ENCODE assay signal across 35 cellular contexts in the genomic region with DNA sequence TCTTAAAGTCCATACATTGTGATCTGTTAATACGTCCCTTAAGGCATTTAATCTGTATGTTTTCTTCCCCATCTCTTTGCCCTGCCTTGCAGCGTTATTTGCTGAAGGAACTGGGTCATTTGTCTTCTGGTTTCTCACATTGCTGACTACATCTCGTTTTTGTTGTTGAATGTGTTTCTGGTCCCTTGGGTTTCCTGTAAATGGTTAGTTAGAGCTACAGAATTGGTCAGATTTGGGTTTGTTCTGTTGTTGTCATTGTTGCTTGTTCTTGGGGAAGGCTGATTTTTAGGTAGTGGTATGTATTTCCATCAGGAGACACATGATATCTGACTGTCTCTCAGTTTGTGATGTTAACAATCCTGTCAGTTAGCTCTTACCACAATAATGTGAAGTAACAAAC. TPM values are rescaled to one million over a fixed set of nuclear protein-coding genes. Genes with fewer than 3 reads are reported as not detected.
"Had no signal": no experiment of that assay in that cellular context is flagged by ENCODE, and none has a peak within 500 bp of the region (broad histone marks: within the 10 kb centered on the region; RNA-seq: fewer than 3 reads in every experiment).

No MANE protein-coding gene starts in this region.

- H3K9me3 Mint-ChIP-seq: activated B cell treated with CpG ODN at 0.5 μM for 24 hours; activated naive CD4-positive, alpha-beta T cell treated with anti-CD3 and anti-CD28 coated beads, Interleukin-2, amount 10 ng/mL, durations not matched to agents 7 days and 5 days; activated naive CD8-positive, alpha-beta T cell treated with anti-CD3 and anti-CD28 coated beads, Interleukin-2, amount 50 U/mL, for 24 hours; activated T-helper 1 cell treated with anti-CD3 and anti-CD28 coated beads, Interleukin-12 subunit alpha, Interleukin-12 subunit beta, Interleukin-2, Interleukin-4 antibody, amounts not matched to agents 30 ng/mL and 10 ng/mL and 1 ng/mL, durations not matched to agents 14 hours and 24 hours and 36 hours; brain had no signal

- ATAC-seq: activated naive CD8-positive, alpha-beta T cell treated with anti-CD3 and anti-CD28 coated beads, Interleukin-2, amount 50 U/mL, for 24 hours; Right ventricle myocardium inferior had no signal

- H3K27me3 Mint-ChIP-seq: activated B cell treated with CpG ODN at 0.5 μM for 24 hours; activated naive CD4-positive, alpha-beta T cell treated with anti-CD3 and anti-CD28 coated beads, Interleukin-2, amount 10 ng/mL, durations not matched to agents 7 days and 5 days; activated naive CD8-positive, alpha-beta T cell; activated naive CD8-positive, alpha-beta T cell treated with anti-CD3 and anti-CD28 coated beads, Interleukin-2, amount 50 U/mL, for 24 hours; brain had no signal

- H3K4me1 Mint-ChIP-seq: activated naive CD4-positive, alpha-beta T cell treated with anti-CD3 and anti-CD28 coated beads, Interleukin-2, amount 10 ng/mL, durations not matched to agents 7 days and 5 days; brain had no signal

- H3K27ac Mint-ChIP-seq: activated B cell treated with CpG ODN at 0.5 μM for 24 hours; activated naive CD4-positive, alpha-beta T cell treated with anti-CD3 and anti-CD28 coated beads, Interleukin-2, amount 10 ng/mL, durations not matched to agents 7 days and 5 days; activated naive CD8-positive, alpha-beta T cell; activated T-helper 1 cell treated with anti-CD3 and anti-CD28 coated beads, Interleukin-12 subunit alpha, Interleukin-12 subunit beta, Interleukin-2, Interleukin-4 antibody, amounts not matched to agents 30 ng/mL and 10 ng/mL and 1 ng/mL, durations not matched to agents 14 hours and 24 hours and 36 hours had no signal

- H3K4me3 Mint-ChIP-seq: activated B cell treated with CpG ODN at 0.5 μM for 24 hours; activated naive CD4-positive, alpha-beta T cell treated with anti-CD3 and anti-CD28 coated beads, Interleukin-2, amount 10 ng/mL, durations not matched to agents 7 days and 5 days; activated naive CD8-positive, alpha-beta T cell; activated naive CD8-positive, alpha-beta T cell treated with anti-CD3 and anti-CD28 coated beads, Interleukin-2, amount 50 U/mL, for 24 hours; activated T-helper 1 cell treated with anti-CD3 and anti-CD28 coated beads, Interleukin-12 subunit alpha, Interleukin-12 subunit beta, Interleukin-2, Interleukin-4 antibody, amounts not matched to agents 30 ng/mL and 10 ng/mL and 1 ng/mL, durations not matched to agents 14 hours and 24 hours and 36 hours; brain had no signal

- DNase-seq: activated B cell treated with CpG ODN at 0.5 μM for 24 hours; activated CD4-positive, alpha-beta T cell treated with anti-CD3 and anti-CD28 coated beads for 48 hours; activated CD4-positive, alpha-beta T cell treated with anti-CD3 and anti-CD28 coated beads, Interleukin-2, amount 50 U/mL, for 4 hours; activated CD4-positive, CD25-positive, alpha-beta regulatory T cell treated with anti-CD3 and anti-CD28 coated beads, Interleukin-2, amount 50 U/mL, for 72 hours; activated effector memory CD4-positive, alpha-beta T cell treated with Interleukin-2 at 50 U/mL for 16 hours; activated naive CD4-positive, alpha-beta T cell treated with anti-CD3 and anti-CD28 coated beads, Interleukin-2, amount 10 ng/mL, durations not matched to agents 7 days and 5 days; activated naive CD8-positive, alpha-beta T cell treated with anti-CD3 and anti-CD28 coated beads, Interleukin-2, amount 50 U/mL, for 24 hours; activated T-cell treated with anti-CD3 and anti-CD28 coated beads, Interleukin-2, amount 50 U/mL, for 1 hour; anterior cingulate cortex; caudate nucleus; cerebellar nuclear complex; MM.1S; MV-4-11; NCI-H1092; NCI-H1417; NCI-H146; NCI-H187; NCI-H2029 treated with DMSO at 0.1 percent for 48 hours; NCI-H2107; NCI-H2171; NCI-H510A; NCI-H526; NCI-H748 treated with DMSO at 0.1 percent for 48 hours; NK-92 treated with Interleukin-12 subunit alpha and Interleukin-12 subunit beta, amount 100 ng/mL, for 24 hours; PC-9; SIG-M5; SW 1271; T-helper 1 cell; T-helper 9 cell had no signal

RNA-seq across cellular contexts. Expression of gene ITPKA, which starts 27.0 kb away (rescaled TPM):
- total RNA-seq: OCI-LY7 had no signal

RNA-seq across cellular contexts. Expression of gene LTK, which starts 46.9 kb away (rescaled TPM):
- total RNA-seq: bronchial epithelial cell had no signal
